ENCODE assay signal across 18 cellular contexts in genomic region chr17:35079547-35079946, GRCh38. TPM values are rescaled to one million over a fixed set of nuclear protein-coding genes. Genes with fewer than 3 reads are reported as not detected.
DNase-seq lines count a peak whose midpoint lies in the region; ATAC-seq and TF ChIP-seq lines count a peak whose summit lies in the region.
"Had no signal": no experiment of that assay in that cellular context is flagged by ENCODE, and none has a peak within 500 bp of the region (broad histone marks: within the 10 kb centered on the region; RNA-seq: fewer than 3 reads in every experiment).

No MANE protein-coding gene starts in this region.

- no peak overlapping the region for H3K23ac ChIP-seq in trophoblast cell (ENCODE audit: low read length)

- ATAC-seq in HCT116: no peak
- ATAC-seq in activated T-helper 17 cell treated with anti-CD3 and anti-CD28 coated beads, Interleukin-2, amount 50 U/mL, for 72 hours (replicated peaks): no peak
- no peak for ATAC-seq in SK-N-SH treated with all-trans-retinoic acid at 6 μM for 48 hours
- ATAC-seq: Panc1 had no signal

- no peaks in the 10 kb centered on the region for H3K79me1 ChIP-seq in trophoblast cell (ENCODE audit: low read length)

- H2BK12ac ChIP-seq in trophoblast cell (ENCODE audit: low read length): no peak overlapping the region

- RAD21 ChIA-PET in HCT116 (lab: Charles Lee; ENCODE audit: low non-redundant PET in 1 of 2, low total read pairs in 2 of 2, uncharacterized antibody in 2 of 2, unreplicated experiment in 2 of 2): no interaction called here

- no TSS peak for BruUV-seq in HCT116 (replicated peaks; lab: Mats Ljungman, UMichigan)

- peak overlapping the region in 7 of 11 experiments; percentile 43 to 72 (median 66); a peak in 12 of 22 replicates for H3K4me2 ChIP-seq in BLaER1 treated with 17β-estradiol and CSF1 and Interleukin-3, amounts not matched to agents 10 nM and 100 nM
- peak overlapping the region; percentile 11; the same call in 1 of the 2 replicates for H3K4me2 ChIP-seq in HCT116 (ENCODE audit: low read length)
- no peak overlapping the region for H3K4me2 ChIP-seq in hepatocyte
- H3K4me2 ChIP-seq in trophoblast cell (ENCODE audit: low read length): no peak overlapping the region

- H2AK5ac ChIP-seq in trophoblast cell (ENCODE audit: low read length): no peak overlapping the region

- no peak overlapping the region for H4K8ac ChIP-seq in trophoblast cell (ENCODE audit: low read depth, low read length)

- no peak overlapping the region for H4K12ac ChIP-seq in trophoblast cell (ENCODE audit: low read depth, low read length)

- no peaks in the 10 kb centered on the region for H3K27me3 ChIP-seq in BLaER1 treated with 17β-estradiol and CSF1 and Interleukin-3, amounts not matched to agents 10 nM and 100 nM
- H3K27me3 ChIP-seq in HCT116 (ENCODE audit: insufficient read depth, low read length): no peaks in the 10 kb centered on the region
- no peaks in the 10 kb centered on the region for H3K27me3 ChIP-seq in hepatocyte
- H3K27me3 ChIP-seq in trophoblast cell (ENCODE audit: insufficient read depth, low read length): no peaks in the 10 kb centered on the region

- H3K18ac ChIP-seq in trophoblast cell (ENCODE audit: low read length): no peak overlapping the region

- H3K79me2 ChIP-seq in HCT116 (ENCODE audit: insufficient read depth, low read length): peaks cover 82% of the 10 kb centered on the region
- peaks cover 86% of the 10 kb centered on the region for H3K79me2 ChIP-seq in hepatocyte
- H3K79me2 ChIP-seq in trophoblast cell (ENCODE audit: control insufficient read depth, insufficient read depth, low read length, poor library complexity): no peaks in the 10 kb centered on the region

- H2BK5ac ChIP-seq in trophoblast cell (ENCODE audit: low read depth, low read length, poor library complexity): no peak overlapping the region

- no peaks in the 10 kb centered on the region for H3K9me3 ChIP-seq in BLaER1 treated with 17β-estradiol and CSF1 and Interleukin-3, amounts not matched to agents 10 nM and 100 nM (replicated peaks in 1 of 11)
- H3K9me3 ChIP-seq in HCT116 (ENCODE audit: control insufficient read depth in 1 of 2, insufficient read depth in 1 of 2, low read depth in 1 of 2, low read length in 2 of 2) (no peaks in the 10 kb centered on the region), hepatocyte (ENCODE audit: low read depth) (no peaks in the 10 kb centered on the region), trophoblast cell (ENCODE audit: insufficient read depth, low read depth, low read length) (no peaks in the 10 kb centered on the region)

- no peak for TF ChIP-seq POLR2A in HCT116 (IDR thresholded peaks at IDR 0.05; ENCODE audit: borderline replicate concordance, extremely low read depth, insufficient read depth, insufficient read length)

- no peak overlapping the region for H3K4me3 ChIP-seq in BLaER1 treated with 17β-estradiol and CSF1 and Interleukin-3, amounts not matched to agents 10 nM and 100 nM
- H3K4me3 ChIP-seq in HCT116 (replicated peaks in 1 of 2; ENCODE audit: low read depth in 1 of 2, low read length in 2 of 2): no peak overlapping the region
- no peak overlapping the region for H3K4me3 ChIP-seq in hepatocyte
- no peak overlapping the region for H3K4me3 ChIP-seq in trophoblast cell (ENCODE audit: low read depth, low read length)
- H3K4me3 ChIP-seq: coronary artery had no signal

- no peak for TF ChIP-seq RAD21 in HCT116 (IDR thresholded peaks at IDR 0.05; ENCODE audit: low read depth)

- peaks cover 0 to 24% (median 0%) of the 10 kb centered on the region in 11 experiments; a peak in 3 of 22 replicates for H3K36me3 ChIP-seq in BLaER1 treated with 17β-estradiol and CSF1 and Interleukin-3, amounts not matched to agents 10 nM and 100 nM
- no peaks in the 10 kb centered on the region for H3K36me3 ChIP-seq in HCT116 (ENCODE audit: control insufficient read depth in 1 of 2, insufficient read depth in 2 of 2, low read length in 2 of 2)
- no peaks in the 10 kb centered on the region for H3K36me3 ChIP-seq in hepatocyte (replicated peaks; ENCODE audit: insufficient read depth, low read depth)
- no peaks in the 10 kb centered on the region for H3K36me3 ChIP-seq in trophoblast cell (ENCODE audit: control insufficient read depth in 1 of 2, insufficient read depth in 2 of 2, low read length in 2 of 2)

- peaks cover 11 to 79% (median 50%) of the 10 kb centered on the region in 10 experiments for H3K4me1 ChIP-seq in BLaER1 treated with 17β-estradiol and CSF1 and Interleukin-3, amounts not matched to agents 10 nM and 100 nM
- peaks cover 50 to 58% of the 10 kb centered on the region in 2 experiments for H3K4me1 ChIP-seq in HCT116 (ENCODE audit: control insufficient read depth in 1 of 2, insufficient read depth in 2 of 2, low read length in 2 of 2)
- peaks cover 19% of the 10 kb centered on the region for H3K4me1 ChIP-seq in hepatocyte (ENCODE audit: insufficient read depth)
- H3K4me1 ChIP-seq in trophoblast cell (ENCODE audit: control insufficient read depth in 1 of 2, insufficient read depth in 2 of 2, low read length in 2 of 2): no peaks in the 10 kb centered on the region

- H3K9me2 ChIP-seq in HCT116 (ENCODE audit: insufficient read depth): no peaks in the 10 kb centered on the region; the same call in 1 of the 2 replicates
- H3K9me2 ChIP-seq in hepatocyte (replicated peaks; ENCODE audit: insufficient read depth): no peaks in the 10 kb centered on the region

- no peak for TF ChIP-seq CTCF in HCT116 (IDR thresholded peaks at IDR 0.05 in 2 of 3, conservative IDR thresholded peaks at IDR 0.05 in 1 of 3; ENCODE audit: borderline replicate concordance in 1 of 3, insufficient read depth in 1 of 3, low read depth in 2 of 3, low read length in 2 of 3)
- no peak for TF ChIP-seq CTCF in hepatocyte (IDR thresholded peaks at IDR 0.05; ENCODE audit: poor library complexity)
- no peak for TF ChIP-seq CTCF in chondrocyte (IDR thresholded peaks at IDR 0.05)

- POLR2A ChIA-PET in HCT116 (lab: Charles Lee): interaction anchor here (3.9 kb wide), 1 partner anchor 16 kb away, joined by 17 read pairs; the partner anchor contains the start of gene RFFL

- H3K9me3 Mint-ChIP-seq in activated T-helper 17 cell treated with anti-CD3 and anti-CD28 coated beads, Interleukin-2, amount 50 U/mL, for 72 hours: no peaks in the 10 kb centered on the region
- H3K9me3 Mint-ChIP-seq in chondrocyte (ENCODE audit: low read depth): no peaks in the 10 kb centered on the region

- H4K20me1 ChIP-seq in BLaER1 treated with 17β-estradiol and CSF1 and Interleukin-3, amounts not matched to agents 10 nM and 100 nM: peaks cover 0 to 56% (median 0%) of the 10 kb centered on the region in 11 experiments; a peak in 9 of 22 replicates
- H4K20me1 ChIP-seq in HCT116 (ENCODE audit: insufficient read depth) (no peaks in the 10 kb centered on the region), hepatocyte (ENCODE audit: insufficient read depth, poor library complexity, severe bottlenecking) (peaks cover 14% of the 10 kb centered on the region)

- H2AFZ ChIP-seq in HCT116 (ENCODE audit: low read depth, low read length, poor library complexity, severe bottlenecking) (no peak overlapping the region), hepatocyte (no peak overlapping the region), trophoblast cell (ENCODE audit: insufficient read depth, low read length, poor library complexity) (no peak overlapping the region)

- intact Hi-C loops in HCT116 (cut with micrococcal nuclease): no loop called here

- H3K9ac ChIP-seq in BLaER1 treated with 17β-estradiol and CSF1 and Interleukin-3, amounts not matched to agents 10 nM and 100 nM: no peak overlapping the region
- H3K9ac ChIP-seq in HCT116 (ENCODE audit: low read length): no peak overlapping the region
- H3K9ac ChIP-seq in trophoblast cell (ENCODE audit: low read length): no peak overlapping the region

- H3K4ac ChIP-seq in trophoblast cell (ENCODE audit: low read depth, low read length): no peak overlapping the region

- H3K27ac ChIP-seq in BLaER1 treated with 17β-estradiol and CSF1 and Interleukin-3, amounts not matched to agents 10 nM and 100 nM: peak overlapping the region in 3 of 11 experiments; percentile 25 to 64 (median 31); a peak in 3 of 22 replicates
- H3K27ac ChIP-seq in HCT116 (ENCODE audit: low read depth, low read length): no peak overlapping the region
- peak overlapping the region; percentile 54 for H3K27ac ChIP-seq in hepatocyte
- no peak overlapping the region for H3K27ac ChIP-seq in trophoblast cell (ENCODE audit: low read depth, low read length)
- H3K27ac ChIP-seq: coronary artery had no signal

- peaks cover 44% of the 10 kb centered on the region for H3K4me1 Mint-ChIP-seq in activated T-helper 17 cell treated with anti-CD3 and anti-CD28 coated beads, Interleukin-2, amount 50 U/mL, for 72 hours
- H3K4me1 Mint-ChIP-seq in chondrocyte (ENCODE audit: low read depth): peaks cover 26% of the 10 kb centered on the region

- no peak overlapping the region for H4K91ac ChIP-seq in trophoblast cell (ENCODE audit: low read depth, low read length)

- no peaks in the 10 kb centered on the region for H3K27me3 Mint-ChIP-seq in activated T-helper 17 cell treated with anti-CD3 and anti-CD28 coated beads, Interleukin-2, amount 50 U/mL, for 72 hours
- H3K27me3 Mint-ChIP-seq in chondrocyte (ENCODE audit: low read depth): no peaks in the 10 kb centered on the region

- no peak overlapping the region for H2BK120ac ChIP-seq in trophoblast cell (ENCODE audit: insufficient read depth, low read length, poor library complexity)

- DNase-seq in HCT116 (ENCODE audit: low read depth, low spot score) (no peak), hepatocyte (ENCODE audit: low spot score) (peak; percentile 51), NCI-H2107 (lab: John Stamatoyannopoulos, UW) (no peak), trophoblast cell (no peak), chondrocyte (ENCODE audit: low spot score) (no peak)
- DNase-seq: activated CD4-positive, alpha-beta T cell treated with anti-CD3 and anti-CD28 coated beads, Interleukin-2, amount 50 U/mL, for 4 hours; activated naive CD4-positive, alpha-beta T cell treated with anti-CD3 and anti-CD28 coated beads, Interleukin-2, amount 50 U/mL, for 16 hours; AML-193; islet precursor cell; NCI-H1417 treated with DMSO at 0.1 percent for 48 hours; NCI-H524; stimulated activated CD4-positive, alpha-beta T cell treated with anti-CD3 and anti-CD28 coated beads, Interleukin-2, amount 100 ng/mL, for 48 hours had no signal

- peaks cover 18% of the 10 kb centered on the region for H3K36me3 Mint-ChIP-seq in activated T-helper 17 cell treated with anti-CD3 and anti-CD28 coated beads, Interleukin-2, amount 50 U/mL, for 72 hours (ENCODE audit: low read depth)
- H3K36me3 Mint-ChIP-seq in chondrocyte (ENCODE audit: low read depth): no peaks in the 10 kb centered on the region

- H3K14ac ChIP-seq in trophoblast cell (ENCODE audit: low read length): no peak overlapping the region

- H3K27ac Mint-ChIP-seq in activated T-helper 17 cell treated with anti-CD3 and anti-CD28 coated beads, Interleukin-2, amount 50 U/mL, for 72 hours: peak overlapping the region; percentile 84
- H3K27ac Mint-ChIP-seq in chondrocyte (ENCODE audit: unreplicated experiment): no peak overlapping the region

- H3K4me3 Mint-ChIP-seq in activated T-helper 17 cell treated with anti-CD3 and anti-CD28 coated beads, Interleukin-2, amount 50 U/mL, for 72 hours: peak overlapping the region; percentile 98
- H3K4me3 Mint-ChIP-seq in chondrocyte (ENCODE audit: unreplicated experiment): no peak overlapping the region

- CTCF ChIA-PET in HCT116 (lab: Charles Lee): interaction anchor here (1.9 kb wide), 1 partner anchor 10 kb away, joined by 7 read pairs; no protein-coding TSS in a partner anchor

RNA-seq across cellular contexts. Expression of gene RFFL, which starts 16.0 kb away (rescaled TPM):
- total RNA-seq in HCT116 (2021; ENCODE audit: unreplicated experiment) (40.3 TPM), hepatocyte (22.7 and 22.9 TPM in 2 replicates), chondrocyte (11.1 to 16.5 TPM (median 14.0 TPM) in 3 replicates)
- 24.8 and 30.1 TPM in 2 replicates for polyA plus RNA-seq in HCT116 (2012)
- total RNA-seq in activated T-helper 17 cell treated with anti-CD3 and anti-CD28 coated beads, Interleukin-2, amount 50 U/mL, for 72 hours: 10 to 100 TPM; 32.9 to 51.1 TPM
- 12.9 and 14.0 TPM in 2 replicates for polyA plus RNA-seq in hepatocyte
- 6.5 and 7.2 TPM in 2 replicates for polyA plus RNA-seq in trophoblast cell (2013)

RNA-seq across cellular contexts. Expression of gene RAD51D, which starts 40.1 kb away (rescaled TPM):
- 12.9 TPM for total RNA-seq in HCT116 (2021; ENCODE audit: unreplicated experiment)
- polyA plus RNA-seq in HCT116 (2012): 7.7 and 8.3 TPM in 2 replicates
- 10 to 100 TPM; 23.9 to 36.6 TPM for total RNA-seq in activated T-helper 17 cell treated with anti-CD3 and anti-CD28 coated beads, Interleukin-2, amount 50 U/mL, for 72 hours
- 4.8 and 7.1 TPM in 2 replicates for total RNA-seq in hepatocyte
- polyA plus RNA-seq in hepatocyte: 9.5 and 9.9 TPM in 2 replicates
- 5.0 and 5.4 TPM in 2 replicates for polyA plus RNA-seq in trophoblast cell (2013)
- 11.1 to 13.4 TPM (median 11.2 TPM) in 3 replicates for total RNA-seq in chondrocyte

RNA-seq across cellular contexts. Expression of gene FNDC8, which starts 41.9 kb away (rescaled TPM):
- not detected for total RNA-seq in HCT116 (2021; ENCODE audit: unreplicated experiment)
- 0.05 and 0.08 TPM in 2 replicates for polyA plus RNA-seq in HCT116 (2012)
- not detected for total RNA-seq in activated T-helper 17 cell treated with anti-CD3 and anti-CD28 coated beads, Interleukin-2, amount 50 U/mL, for 72 hours
- total RNA-seq in hepatocyte: not detected in 2 replicates
- polyA plus RNA-seq in hepatocyte: not detected in 2 replicates
- not detected in 2 replicates for polyA plus RNA-seq in trophoblast cell (2013)
- not detected in 3 replicates for total RNA-seq in chondrocyte
- total RNA-seq: frontal cortex had no signal

Comparison
In these comparisons a context has a peak if more than half of its experiments do, and no peak if none do; other contexts are left out.
1. H3K4me2 ChIP-seq: peak in BLaER1 treated with 17β-estradiol and CSF1 and Interleukin-3, amounts not matched to agents 10 nM and 100 nM (7 of 11) and HCT116 (single experiment); none in hepatocyte (single experiment) and trophoblast cell (single experiment).